In the genomic region with DNA sequence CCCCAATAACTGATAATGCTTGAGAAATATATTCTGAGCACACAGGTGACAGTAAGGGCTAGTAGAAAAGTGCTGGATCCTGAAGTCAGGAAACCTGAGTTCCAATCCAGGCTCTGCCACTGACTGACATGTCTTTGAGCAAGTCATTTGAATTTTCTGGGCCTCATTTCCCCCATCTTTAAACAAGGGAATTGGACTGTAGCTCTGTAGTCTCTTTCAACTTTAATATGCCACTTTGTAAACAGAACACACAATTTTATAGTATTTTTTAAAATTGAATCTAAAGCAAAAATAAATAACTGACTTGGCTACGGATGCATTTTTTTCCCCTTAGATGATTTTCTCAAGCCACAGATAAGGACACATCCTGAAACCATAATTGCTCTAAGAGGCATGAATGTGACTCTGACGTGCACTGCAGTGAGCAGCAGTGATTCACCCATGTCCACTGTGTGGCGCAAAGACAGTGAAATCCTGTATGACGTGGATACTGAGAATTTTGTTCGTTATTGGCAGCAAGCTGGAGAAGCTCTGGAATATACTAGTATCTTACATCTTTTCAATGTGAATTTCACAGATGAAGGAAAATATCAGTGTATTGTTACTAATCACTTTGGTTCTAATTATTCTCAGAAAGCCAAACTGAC, we compare ENCODE assay signal across 10 cellular contexts. TPM values are rescaled to one million over a fixed set of nuclear protein-coding genes. Genes with fewer than 3 reads are reported as not detected.
DNase-seq lines count a peak whose midpoint lies in the region; ATAC-seq, FAIRE-seq and TF ChIP-seq lines count a peak whose summit lies in the region.
"Had no signal": no experiment of that assay in that cellular context is flagged by ENCODE, and none has a peak within 500 bp of the region (broad histone marks: within the 10 kb centered on the region; RNA-seq: fewer than 3 reads in every experiment).

No MANE protein-coding gene starts in this region.

- POLR2A ChIA-PET in OCI-LY7 (lab: Charles Lee): no interaction called here

- H3K9me3 ChIP-seq in gastroesophageal sphincter: no peaks in the 10 kb centered on the region
- no peaks in the 10 kb centered on the region for H3K9me3 ChIP-seq in pancreas
- H3K9me3 ChIP-seq in stomach: no peaks in the 10 kb centered on the region
- H3K9me3 ChIP-seq in OCI-LY7 (ENCODE audit: low read length): no peaks in the 10 kb centered on the region

- H3K79me2 ChIP-seq in OCI-LY7 (ENCODE audit: insufficient read depth, low read depth, low read length): no peaks in the 10 kb centered on the region

- WGBS in gastroesophageal sphincter (ENCODE audit: low coverage in 1 of 2), 2 donors: 41 to 60% methylated on average over 2 to 5 of the region's 5 CpGs
- WGBS in pancreas, 2 donors: 74 to 77% methylated on average over 5 of the region's 5 CpGs
- WGBS in stomach, 5 donors: 58 to 70% (median 68%) methylated on average over 5 of the region's 5 CpGs

- intact Hi-C loops in pancreas (cut with DNase I) (no loop called here), stomach (cut with DNase I; ENCODE audit: low total_unique reads) (no loop called here), OCI-LY7 (cut with micrococcal nuclease; ENCODE audit: unreplicated experiment) (no loop called here)

- H3K27me3 ChIP-seq in gastroesophageal sphincter: no peaks in the 10 kb centered on the region
- H3K27me3 ChIP-seq in pancreas: no peaks in the 10 kb centered on the region
- H3K27me3 ChIP-seq in stomach: no peaks in the 10 kb centered on the region

- TF ChIP-seq POLR2A in gastroesophageal sphincter (IDR thresholded peaks at IDR 0.05) (no peak), stomach (IDR thresholded peaks at IDR 0.05) (no peak)

- H3K4me2 ChIP-seq in OCI-LY7 (ENCODE audit: low read length): no peak overlapping the region

- no peak for TF ChIP-seq EP300 in gastroesophageal sphincter (IDR thresholded peaks at IDR 0.05)
- TF ChIP-seq EP300 in stomach (IDR thresholded peaks at IDR 0.05): no peak

- H3K36me3 ChIP-seq in gastroesophageal sphincter (peaks cover 10 to 100% of the 10 kb centered on the region in 2 donors), pancreas (peaks cover 7 to 59% (median 11%) of the 10 kb centered on the region in 3 donors), stomach (peaks cover 62 to 100% (median 99%) of the 10 kb centered on the region in 4 donors), OCI-LY7 (ENCODE audit: insufficient read depth, low read length) (peaks cover 84% of the 10 kb centered on the region)

- DNase-seq in D341Med (ENCODE audit: low spot score): peak; percentile 40
- DNase-seq in SK-N-DZ (ENCODE audit: low spot score): peak; percentile 21
- no peak for DNase-seq in pancreas
- no peak for DNase-seq in stomach
- no peak for DNase-seq in OCI-LY7 (ENCODE audit: low spot score)
- no peak for DNase-seq in stimulated activated CD8-positive, alpha-beta memory T cell treated with anti-CD3 and anti-CD28 coated beads, Interleukin-4, amount 100 ng/mL, for 48 hours
- DNase-seq: activated CD4-positive, alpha-beta T cell treated with anti-CD3 and anti-CD28 coated beads for 1 hour; NCI-H526 had no signal

- peak in 1 of 4 experiments; percentile 18 for TF ChIP-seq CTCF in gastroesophageal sphincter (IDR thresholded peaks at IDR 0.05)
- no peak for TF ChIP-seq CTCF in pancreas (IDR thresholded peaks at IDR 0.05)
- no peak for TF ChIP-seq CTCF in stomach (IDR thresholded peaks at IDR 0.05)
- no peak for TF ChIP-seq CTCF in OCI-LY7 (conservative IDR thresholded peaks at IDR 0.05; ENCODE audit: low read length)

- no peak for FAIRE-seq in pancreas (lab: Jason Lieb, UNC)

- BruUV-seq in OCI-LY7 (replicated peaks; lab: Mats Ljungman, UMichigan): no TSS peak

- no peak overlapping the region for H2AFZ ChIP-seq in OCI-LY7 (ENCODE audit: low read length)

- H3K4me3 ChIP-seq in gastroesophageal sphincter (no peak overlapping the region), pancreas (no peak overlapping the region), stomach (no peak overlapping the region), OCI-LY7 (ENCODE audit: low read depth, low read length, poor library complexity, severe bottlenecking) (no peak overlapping the region)

- no peaks in the 10 kb centered on the region for H3K4me1 ChIP-seq in gastroesophageal sphincter
- no peaks in the 10 kb centered on the region for H3K4me1 ChIP-seq in pancreas
- H3K4me1 ChIP-seq in stomach: no peaks in the 10 kb centered on the region
- H3K4me1 ChIP-seq in OCI-LY7 (ENCODE audit: insufficient read depth, low read length, poor library complexity, severe bottlenecking): no peaks in the 10 kb centered on the region

- H3K27ac ChIP-seq in gastroesophageal sphincter (peak overlapping the region in 3 of 4 donors; percentile 7 to 43 (median 36)), pancreas (peak overlapping the region in 1 of 4 donors; percentile 39), stomach (peak overlapping the region in 2 of 5 donors; percentile 10 to 70), OCI-LY7 (ENCODE audit: low read depth, low read length, poor library complexity, severe bottlenecking) (no peak overlapping the region)

- ATAC-seq in gastroesophageal sphincter (peak; percentile 79), pancreas (peak in 3 of 4 donors; percentile 50 to 72 (median 62)), HG02763 (IDR thresholded peaks at IDR 0.05; ENCODE audit: unreplicated experiment) (no peak)

- no peaks in the 10 kb centered on the region for H3K9me2 ChIP-seq in OCI-LY7 (ENCODE audit: insufficient read depth, low read length)

- CTCF ChIA-PET in OCI-LY7 (lab: Charles Lee; ENCODE audit: unreplicated experiment): no interaction called here

- no peaks in the 10 kb centered on the region for H4K20me1 ChIP-seq in OCI-LY7 (ENCODE audit: insufficient read depth, low read length)

RNA-seq across cellular contexts. Expression of a gene that starts 37.0 kb away (rescaled TPM):
- polyA plus RNA-seq in SK-N-DZ (2014; cell fraction: cytosol; rRNA removed): 6.5 and 6.7 TPM in 2 replicates
- polyA plus RNA-seq in SK-N-DZ (2014; cell fraction: nucleus; rRNA removed): 14.6 and 14.9 TPM in 2 replicates
- 10 to 100 TPM in 2 of 4 donors, 1 to 10 TPM in 2; 8.6 to 13.6 (median 10.7) TPM for total RNA-seq in gastroesophageal sphincter
- total RNA-seq in pancreas: 1 to 10 TPM; 2.8 to 8.5 (median 4.5) TPM
- 1 to 10 TPM; 2.4 to 4.0 TPM for polyA plus RNA-seq in pancreas
- 10 to 100 TPM; 11.7 to 47.0 (median 15.6) TPM for total RNA-seq in stomach
- polyA plus RNA-seq in stomach: 1 to 10 TPM in 2 of 3 donors, under 1 TPM in 1; 0.87 to 3.1 (median 2.1) TPM
- total RNA-seq in OCI-LY7 (2014; rRNA removed; shearing (Covaris generic)): 11.6 and 11.9 TPM in 2 replicates
- 16.7 and 22.3 TPM in 2 replicates for total RNA-seq in OCI-LY7 (2022)

Comparison
In these comparisons a context has a peak if more than half of its experiments do, and no peak if none do; other contexts are left out.
1. DNase-seq: peak in D341Med (single experiment) and SK-N-DZ (single experiment); none in pancreas (0 of 6), stomach (single experiment), OCI-LY7 (single experiment) and stimulated activated CD8-positive, alpha-beta memory T cell treated with anti-CD3 and anti-CD28 coated beads, Interleukin-4, amount 100 ng/mL, for 48 hours (single experiment).